In the genomic region with DNA sequence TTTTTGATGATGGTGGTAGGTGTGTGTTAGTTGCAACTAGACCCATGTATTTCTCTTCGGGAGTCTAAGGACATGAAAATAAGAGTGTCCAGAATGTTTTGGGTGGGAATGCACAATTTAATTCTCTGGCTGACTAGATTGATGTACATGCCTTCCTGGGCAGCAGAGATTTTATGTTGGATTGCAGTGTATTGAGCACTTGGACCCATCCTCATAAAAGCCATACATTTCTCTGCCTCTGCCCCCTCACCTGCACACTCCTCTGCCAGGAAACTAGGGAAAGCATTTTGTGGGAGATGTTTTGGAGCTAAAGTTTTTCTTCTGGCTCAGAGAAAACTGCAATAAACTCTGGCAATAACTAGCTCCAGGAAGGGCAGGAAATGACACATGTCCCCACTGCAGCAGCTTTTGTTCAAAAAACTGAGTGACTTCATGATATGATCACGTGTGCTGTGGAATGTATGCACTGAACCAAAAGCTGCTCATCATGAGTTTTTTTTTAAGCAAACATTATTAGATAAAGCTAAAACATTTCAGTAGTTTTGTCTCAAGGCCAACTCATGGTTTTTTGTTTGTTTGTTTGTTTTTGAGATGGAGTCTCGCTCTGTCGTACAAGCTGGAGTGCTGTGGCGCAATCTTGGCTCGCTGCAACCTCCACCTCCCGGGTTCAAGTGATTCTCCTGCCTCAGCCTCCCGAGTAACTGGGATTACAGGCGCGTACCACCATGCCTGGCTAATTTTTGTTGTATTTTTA, we compare ENCODE assay signal across 7 cellular contexts. TPM values are rescaled to one million over a fixed set of nuclear protein-coding genes. Genes with fewer than 3 reads are reported as not detected.
DNase-seq lines count a peak whose midpoint lies in the region; ATAC-seq and TF ChIP-seq lines count a peak whose summit lies in the region.
"Had no signal": no experiment of that assay in that cellular context is flagged by ENCODE, and none has a peak within 500 bp of the region (broad histone marks: within the 10 kb centered on the region; RNA-seq: fewer than 3 reads in every experiment).

No MANE protein-coding gene starts in this region.

- H3K9me3 ChIP-seq in smooth muscle cell (replicated peaks; ENCODE audit: low read depth) = no peaks in the 10 kb centered on the region

- H3K27me3 Mint-ChIP-seq in endothelial cell (ENCODE audit: unreplicated experiment) = peaks cover 2% of the 10 kb centered on the region
- H3K27me3 Mint-ChIP-seq: B cell had no signal

- H3K36me3 Mint-ChIP-seq in endothelial cell (ENCODE audit: low read depth, unreplicated experiment) = peaks cover 7% of the 10 kb centered on the region

- H3K9ac ChIP-seq in smooth muscle cell (ENCODE audit: low read depth) = peak overlapping the region; percentile 49

- H3F3A ChIP-seq in smooth muscle cell (ENCODE audit: low read depth) = peaks cover 9% of the 10 kb centered on the region

- ATAC-seq in activated CD4-positive, CD25-positive, alpha-beta regulatory T cell treated with anti-CD3 and anti-CD28 coated beads, Interleukin-2, amount 50 U/mL, for 24 hours = peak; percentile 71 to 74
- no peak for ATAC-seq in HG03039 (IDR thresholded peaks at IDR 0.05; ENCODE audit: unreplicated experiment)

- no peak overlapping the region for H2AFZ ChIP-seq in smooth muscle cell (ENCODE audit: low read depth)

- H3K4me3 ChIP-seq in smooth muscle cell = no peak overlapping the region

- H3K27ac Mint-ChIP-seq in endothelial cell (ENCODE audit: unreplicated experiment) = peak overlapping the region; percentile 37
- H3K27ac Mint-ChIP-seq: B cell had no signal

- 74% methylated on average over 10 of the region's 10 CpGs for WGBS in smooth muscle cell (ENCODE audit: low lambda C conversion rate)

- DNase-seq in activated CD4-positive, CD25-positive, alpha-beta regulatory T cell treated with anti-CD3 and anti-CD28 coated beads, Interleukin-2, amount 50 U/mL, for 72 hours = no peak
- DNase-seq in endothelial cell (ENCODE audit: low spot score) (no peak), smooth muscle cell (lab: John Stamatoyannopoulos, UW; ENCODE audit: unreplicated experiment) (no peak)
- no peak for DNase-seq in NK-92 treated with Interleukin-12 subunit alpha and Interleukin-12 subunit beta, amount 100 ng/mL, for 24 hours (lab: John Stamatoyannopoulos, UW)

- peaks cover 7% of the 10 kb centered on the region for H3K4me1 Mint-ChIP-seq in endothelial cell (ENCODE audit: unreplicated experiment)
- H3K4me1 Mint-ChIP-seq: B cell had no signal

- peaks cover 1% of the 10 kb centered on the region for H4K20me1 ChIP-seq in smooth muscle cell (ENCODE audit: low read depth)

- no peak for TF ChIP-seq CTCF in endothelial cell (IDR thresholded peaks at IDR 0.05; ENCODE audit: unreplicated experiment)
- no peak for TF ChIP-seq CTCF in smooth muscle cell (IDR thresholded peaks at IDR 0.05; ENCODE audit: borderline replicate concordance, insufficient read depth, poor library complexity, severe bottlenecking)

- no peaks in the 10 kb centered on the region for H3K79me2 ChIP-seq in smooth muscle cell (ENCODE audit: low read depth)

- H3K27me3 ChIP-seq in smooth muscle cell (ENCODE audit: low read depth) = no peaks in the 10 kb centered on the region

- H3K4me2 ChIP-seq in smooth muscle cell = peak overlapping the region; percentile 44

- peaks cover 4% of the 10 kb centered on the region for H3K36me3 ChIP-seq in smooth muscle cell (ENCODE audit: low read depth)

- H3K4me1 ChIP-seq in smooth muscle cell (ENCODE audit: low read depth) = peaks cover 4% of the 10 kb centered on the region

- H3K9me3 Mint-ChIP-seq in endothelial cell (ENCODE audit: unreplicated experiment) = no peaks in the 10 kb centered on the region

- peak overlapping the region; percentile 86 for H3K27ac ChIP-seq in smooth muscle cell (ENCODE audit: low read depth)

- no peak overlapping the region for H3K4me3 Mint-ChIP-seq in endothelial cell (ENCODE audit: unreplicated experiment)
- H3K4me3 Mint-ChIP-seq: B cell had no signal

RNA-seq across cellular contexts. Expression of a gene that starts 17.6 kb away (rescaled TPM):
- total RNA-seq in endothelial cell (ENCODE audit: unreplicated experiment) (69.2 TPM), smooth muscle cell (59.6 and 65.3 TPM in 2 replicates)
- 63.6 and 64.4 TPM in 2 replicates for polyA plus RNA-seq in smooth muscle cell

RNA-seq across cellular contexts. Expression of a gene that starts 34.2 kb away (rescaled TPM):
- 15.4 TPM for total RNA-seq in endothelial cell (ENCODE audit: unreplicated experiment)
- 3.4 and 4.6 TPM in 2 replicates for total RNA-seq in smooth muscle cell
- 2.1 and 2.9 TPM in 2 replicates for polyA plus RNA-seq in smooth muscle cell

RNA-seq across cellular contexts. Expression of a gene that starts 36.6 kb away (rescaled TPM):
- 72.7 TPM for total RNA-seq in endothelial cell (ENCODE audit: unreplicated experiment)
- total RNA-seq in smooth muscle cell = 21.0 and 22.2 TPM in 2 replicates
- 40.8 and 45.3 TPM in 2 replicates for polyA plus RNA-seq in smooth muscle cell

RNA-seq across cellular contexts. Expression of a gene that starts 40.6 kb away (rescaled TPM):
- 42.6 TPM for total RNA-seq in endothelial cell (ENCODE audit: unreplicated experiment)
- 35.6 and 41.7 TPM in 2 replicates for total RNA-seq in smooth muscle cell
- polyA plus RNA-seq in smooth muscle cell = 14.9 and 18.3 TPM in 2 replicates

RNA-seq across cellular contexts. Expression of a gene that starts 47.9 kb away (rescaled TPM):
- not detected for total RNA-seq in endothelial cell (ENCODE audit: unreplicated experiment)
- total RNA-seq in smooth muscle cell = not detected in 2 replicates
- polyA plus RNA-seq in smooth muscle cell = 0.66 and 1.5 TPM in 2 replicates
- total RNA-seq: B cell had no signal
